ENCODE assay signal across 26 cellular contexts in the genomic region with DNA sequence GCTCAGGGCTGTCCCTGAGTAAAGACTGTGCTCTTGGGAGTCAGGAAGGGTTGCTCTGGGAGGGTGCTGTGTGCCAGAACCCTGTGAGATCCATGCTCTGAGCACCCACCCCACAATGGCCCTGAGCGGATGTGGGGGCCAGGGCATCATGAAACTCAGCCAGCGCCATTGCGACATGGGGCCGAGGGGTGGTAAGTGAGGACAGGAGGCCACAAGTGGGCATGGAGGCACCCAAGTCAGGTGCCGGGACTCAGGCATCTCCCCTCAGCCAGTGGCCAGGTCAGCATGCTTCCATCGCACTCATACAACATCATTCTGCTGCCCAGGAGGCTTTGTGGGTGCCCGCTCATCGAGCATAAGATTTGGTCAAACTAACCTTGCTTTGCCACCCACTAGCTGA. TPM values are rescaled to one million over a fixed set of nuclear protein-coding genes. Genes with fewer than 3 reads are reported as not detected.
"Had no signal": no experiment of that assay in that cellular context is flagged by ENCODE, and none has a peak within 500 bp of the region (broad histone marks: within the 10 kb centered on the region; RNA-seq: fewer than 3 reads in every experiment).

No MANE protein-coding gene starts in this region.

- H3K27ac Mint-ChIP-seq: mesothelial cell of epicardium had no signal

- H3K4me3 ChIP-seq: coronary artery, dorsolateral prefrontal cortex, esophagus muscularis mucosa, gastroesophageal sphincter, heart left ventricle, left lung, lower lobe of right lung, mucosa of descending colon had no signal

- H3K27ac ChIP-seq: coronary artery, esophagus muscularis mucosa, foreskin keratinocyte, gastroesophageal sphincter, heart left ventricle, left lung, lower lobe of right lung had no signal

- H3K36me3 ChIP-seq: esophagus muscularis mucosa, gastroesophageal sphincter, heart left ventricle, left lung, lower lobe of right lung had no signal

- H3K9me3 ChIP-seq: esophagus muscularis mucosa, gastroesophageal sphincter, heart left ventricle, left lung, lower lobe of right lung, mucosa of descending colon had no signal

- H3K9me3 Mint-ChIP-seq: mesothelial cell of epicardium had no signal

- DNase-seq: dermis blood vessel endothelial cell; effector CD4-positive, alpha-beta T cell; effector memory CD4-positive, alpha-beta T cell; foreskin keratinocyte; hippocampal formation; kidney glomerular epithelial cell; left ventricle myocardium superior; lower lobe of right lung; mesenchymal stem cell; mucosa of descending colon had no signal

- H3K4me1 Mint-ChIP-seq: mesothelial cell of epicardium had no signal

- H3K36me3 Mint-ChIP-seq: mesothelial cell of epicardium had no signal

- ATAC-seq: gastroesophageal sphincter, heart left ventricle, left lung, left ventricle myocardium superior, lower lobe of right lung, mucosa of descending colon had no signal

- H3K27me3 ChIP-seq: dorsolateral prefrontal cortex, gastroesophageal sphincter, heart left ventricle had no signal

- H3K4me1 ChIP-seq: esophagus muscularis mucosa, foreskin keratinocyte, gastroesophageal sphincter, heart left ventricle, left lung, lower lobe of right lung had no signal

- FAIRE-seq: colon, endothelial cell of umbilical vein, frontal cortex, islet of Langerhans, keratinocyte had no signal

- H3K4me3 Mint-ChIP-seq: mesothelial cell of epicardium had no signal

RNA-seq across cellular contexts. Expression of gene ATP2B2, which starts 19.6 kb away (rescaled TPM):
- total RNA-seq: dermis blood vessel endothelial cell, endothelial cell of umbilical vein, epithelial cell of proximal tubule, fibroblast of lung, fibroblast of villous mesenchyme, foreskin keratinocyte, left ventricle myocardium superior, lung microvascular endothelial cell, mesothelial cell of epicardium had no signal
- polyA plus RNA-seq: endothelial cell of umbilical vein, fibroblast of lung, foreskin keratinocyte, keratinocyte had no signal
